ENCODE assay signal across 1 cellular context in the genomic region with DNA sequence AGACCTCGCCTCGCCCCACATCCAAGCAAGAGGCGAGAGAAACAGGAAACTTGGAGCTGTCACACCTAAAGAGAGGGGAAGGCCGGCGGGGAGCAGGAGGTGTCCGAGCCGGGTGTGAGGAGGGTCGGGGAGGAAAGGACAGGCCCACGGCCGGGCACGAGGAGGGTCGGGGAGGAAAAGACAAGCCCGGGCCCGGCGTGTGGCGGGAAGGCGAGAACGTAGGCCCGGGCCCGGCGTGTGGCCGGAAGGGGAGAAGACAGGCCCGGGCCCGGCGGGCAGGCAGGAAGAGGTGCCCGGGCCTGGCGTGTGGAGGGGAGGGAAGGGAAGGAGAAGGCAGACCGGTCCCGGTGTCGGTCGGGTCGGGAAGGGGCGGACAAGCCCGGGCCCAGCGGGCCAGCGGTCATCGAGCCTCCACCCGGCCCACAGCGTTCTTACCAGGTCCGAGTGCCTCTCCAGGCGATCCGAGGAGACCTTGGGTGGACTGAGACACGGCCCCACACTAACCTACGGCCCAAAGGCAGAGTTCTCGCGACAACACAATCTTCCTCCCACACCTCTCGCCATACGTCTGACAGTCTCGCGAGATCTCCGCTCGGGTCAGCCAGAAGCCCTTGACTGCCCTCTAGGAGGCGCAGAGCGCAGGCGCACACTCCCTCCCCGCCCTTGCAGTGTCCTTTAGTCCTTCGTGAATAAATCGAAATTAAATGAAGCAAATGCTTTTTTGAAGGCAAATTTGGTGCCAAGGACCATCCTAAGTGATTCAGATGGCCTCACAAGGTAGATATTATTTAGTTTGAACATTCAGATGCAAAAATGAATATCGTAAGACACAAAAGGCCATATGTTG.
TF ChIP-seq lines count a peak whose summit lies in the region.

A gene (minus strand): TSS at position 533 of the 847 bp plus-strand sequence. CDS start 13,943 bp downstream, outside the sequence.

TF ChIP-seq in HepG2, 621 proteins besides CTCF, POLR2A, EP300 and RAD21 (continued from another document and continues in another):
- TF ChIP-seq, protein P1, sequence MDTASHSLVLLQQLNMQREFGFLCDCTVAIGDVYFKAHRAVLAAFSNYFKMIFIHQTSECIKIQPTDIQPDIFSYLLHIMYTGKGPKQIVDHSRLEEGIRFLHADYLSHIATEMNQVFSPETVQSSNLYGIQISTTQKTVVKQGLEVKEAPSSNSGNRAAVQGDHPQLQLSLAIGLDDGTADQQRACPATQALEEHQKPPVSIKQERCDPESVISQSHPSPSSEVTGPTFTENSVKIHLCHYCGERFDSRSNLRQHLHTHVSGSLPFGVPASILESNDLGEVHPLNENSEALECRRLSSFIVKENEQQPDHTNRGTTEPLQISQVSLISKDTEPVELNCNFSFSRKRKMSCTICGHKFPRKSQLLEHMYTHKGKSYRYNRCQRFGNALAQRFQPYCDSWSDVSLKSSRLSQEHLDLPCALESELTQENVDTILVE (CRISPR knock-in tag; IDR thresholded peaks at IDR 0.05) = no peak; the same call in 1 of the 2 replicates
- peak; percentile 87 for TF ChIP-seq KMT2A (CRISPR knock-in tag; IDR thresholded peaks at IDR 0.05)
- peak; percentile 43; the same call in 1 of the 2 replicates for TF ChIP-seq NR2C2 (CRISPR knock-in tag; IDR thresholded peaks at IDR 0.05; ENCODE audit: borderline replicate concordance)
- no peak for TF ChIP-seq NFKBIZ (CRISPR knock-in tag; IDR thresholded peaks at IDR 0.05)
- peak; percentile 46 for TF ChIP-seq U2AF1 (optimal IDR thresholded peaks at IDR 0.05; ENCODE audit: low read depth, low read length)
- no peak for TF ChIP-seq SMAD9 (CRISPR knock-in tag; IDR thresholded peaks at IDR 0.05)
- TF ChIP-seq ZNF773 (CRISPR knock-in tag; IDR thresholded peaks at IDR 0.05; ENCODE audit: borderline replicate concordance) = peak; percentile 91; the same call in 1 of the 2 replicates
- peak; percentile 81 for TF ChIP-seq ZSCAN25 (CRISPR knock-in tag; IDR thresholded peaks at IDR 0.05)
- no peak for TF ChIP-seq ZSCAN29 (CRISPR knock-in tag; conservative IDR thresholded peaks at IDR 0.05)
- TF ChIP-seq ZZZ3 (CRISPR knock-in tag; IDR thresholded peaks at IDR 0.05; ENCODE audit: borderline replicate concordance) = peak; percentile 5; the same call in 1 of the 2 replicates
- no peak for TF ChIP-seq ZNF557 (CRISPR knock-in tag; IDR thresholded peaks at IDR 0.05)
- TF ChIP-seq ZNF569 (CRISPR knock-in tag; IDR thresholded peaks at IDR 0.05; ENCODE audit: borderline replicate concordance) = 0 out of 2 replicates have a peak, but pooled peaks have one; percentile 37
- TF ChIP-seq ZNF20 (CRISPR knock-in tag; IDR thresholded peaks at IDR 0.05) = no peak
- 0 out of 2 replicates have a peak, but pooled peaks have one; percentile 14 for TF ChIP-seq IRF2 (CRISPR knock-in tag; IDR thresholded peaks at IDR 0.05)
- TF ChIP-seq SIX1 (CRISPR knock-in tag; IDR thresholded peaks at IDR 0.05; ENCODE audit: borderline replicate concordance) = no peak
- no peak; the same call in none of the 2 replicates for TF ChIP-seq RXRA (CRISPR knock-in tag; IDR thresholded peaks at IDR 0.05)
- no peak for TF ChIP-seq BCL6 (CRISPR knock-in tag; IDR thresholded peaks at IDR 0.05)
- TF ChIP-seq, protein P2, sequence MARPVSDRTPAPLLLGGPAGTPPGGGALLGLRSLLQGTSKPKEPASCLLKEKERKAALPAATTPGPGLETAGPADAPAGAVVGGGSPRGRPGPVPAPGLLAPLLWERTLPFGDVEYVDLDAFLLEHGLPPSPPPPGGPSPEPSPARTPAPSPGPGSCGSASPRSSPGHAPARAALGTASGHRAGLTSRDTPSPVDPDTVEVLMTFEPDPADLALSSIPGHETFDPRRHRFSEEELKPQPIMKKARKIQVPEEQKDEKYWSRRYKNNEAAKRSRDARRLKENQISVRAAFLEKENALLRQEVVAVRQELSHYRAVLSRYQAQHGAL (CRISPR knock-in tag; IDR thresholded peaks at IDR 0.05; ENCODE audit: not compliant biosample characterization) = no peak
- peak; percentile 64; the same call in 1 of the 2 replicates for TF ChIP-seq HES4 (CRISPR knock-in tag; IDR thresholded peaks at IDR 0.05; ENCODE audit: borderline replicate concordance)
- peak; percentile 75; the same call in 1 of the 2 replicates for TF ChIP-seq ZNF124 (CRISPR knock-in tag; IDR thresholded peaks at IDR 0.05)
- no peak for TF ChIP-seq FOXO1 (CRISPR knock-in tag; IDR thresholded peaks at IDR 0.05)
- TF ChIP-seq PRMT3 (CRISPR knock-in tag; IDR thresholded peaks at IDR 0.05; ENCODE audit: borderline replicate concordance, low read depth) = no peak
- TF ChIP-seq, protein P3, sequence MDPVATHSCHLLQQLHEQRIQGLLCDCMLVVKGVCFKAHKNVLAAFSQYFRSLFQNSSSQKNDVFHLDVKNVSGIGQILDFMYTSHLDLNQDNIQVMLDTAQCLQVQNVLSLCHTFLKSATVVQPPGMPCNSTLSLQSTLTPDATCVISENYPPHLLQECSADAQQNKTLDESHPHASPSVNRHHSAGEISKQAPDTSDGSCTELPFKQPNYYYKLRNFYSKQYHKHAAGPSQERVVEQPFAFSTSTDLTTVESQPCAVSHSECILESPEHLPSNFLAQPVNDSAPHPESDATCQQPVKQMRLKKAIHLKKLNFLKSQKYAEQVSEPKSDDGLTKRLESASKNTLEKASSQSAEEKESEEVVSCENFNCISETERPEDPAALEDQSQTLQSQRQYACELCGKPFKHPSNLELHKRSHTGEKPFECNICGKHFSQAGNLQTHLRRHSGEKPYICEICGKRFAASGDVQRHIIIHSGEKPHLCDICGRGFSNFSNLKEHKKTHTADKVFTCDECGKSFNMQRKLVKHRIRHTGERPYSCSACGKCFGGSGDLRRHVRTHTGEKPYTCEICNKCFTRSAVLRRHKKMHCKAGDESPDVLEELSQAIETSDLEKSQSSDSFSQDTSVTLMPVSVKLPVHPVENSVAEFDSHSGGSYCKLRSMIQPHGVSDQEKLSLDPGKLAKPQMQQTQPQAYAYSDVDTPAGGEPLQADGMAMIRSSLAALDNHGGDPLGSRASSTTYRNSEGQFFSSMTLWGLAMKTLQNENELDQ (CRISPR knock-in tag; IDR thresholded peaks at IDR 0.05; ENCODE audit: borderline replicate concordance) = no peak
- no peak for TF ChIP-seq REL (CRISPR knock-in tag; conservative IDR thresholded peaks at IDR 0.05)
- TF ChIP-seq SP5 (CRISPR knock-in tag; IDR thresholded peaks at IDR 0.05; ENCODE audit: borderline replicate concordance, low read depth) = no peak
- TF ChIP-seq, protein P4, sequence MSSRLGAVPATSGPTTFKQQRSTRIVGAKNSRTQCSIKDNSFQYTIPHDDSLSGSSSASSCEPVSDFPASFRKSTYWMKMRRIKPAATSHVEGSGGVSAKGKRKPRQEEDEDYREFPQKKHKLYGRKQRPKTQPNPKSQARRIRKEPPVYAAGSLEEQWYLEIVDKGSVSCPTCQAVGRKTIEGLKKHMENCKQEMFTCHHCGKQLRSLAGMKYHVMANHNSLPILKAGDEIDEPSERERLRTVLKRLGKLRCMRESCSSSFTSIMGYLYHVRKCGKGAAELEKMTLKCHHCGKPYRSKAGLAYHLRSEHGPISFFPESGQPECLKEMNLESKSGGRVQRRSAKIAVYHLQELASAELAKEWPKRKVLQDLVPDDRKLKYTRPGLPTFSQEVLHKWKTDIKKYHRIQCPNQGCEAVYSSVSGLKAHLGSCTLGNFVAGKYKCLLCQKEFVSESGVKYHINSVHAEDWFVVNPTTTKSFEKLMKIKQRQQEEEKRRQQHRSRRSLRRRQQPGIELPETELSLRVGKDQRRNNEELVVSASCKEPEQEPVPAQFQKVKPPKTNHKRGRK (CRISPR knock-in tag; IDR thresholded peaks at IDR 0.05) = no peak
- TF ChIP-seq MLLT10 (CRISPR knock-in tag; IDR thresholded peaks at IDR 0.05) = no peak
- TF ChIP-seq, protein P5, sequence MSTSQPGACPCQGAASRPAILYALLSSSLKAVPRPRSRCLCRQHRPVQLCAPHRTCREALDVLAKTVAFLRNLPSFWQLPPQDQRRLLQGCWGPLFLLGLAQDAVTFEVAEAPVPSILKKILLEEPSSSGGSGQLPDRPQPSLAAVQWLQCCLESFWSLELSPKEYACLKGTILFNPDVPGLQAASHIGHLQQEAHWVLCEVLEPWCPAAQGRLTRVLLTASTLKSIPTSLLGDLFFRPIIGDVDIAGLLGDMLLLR (CRISPR knock-in tag; IDR thresholded peaks at IDR 0.05) = peak; percentile 50; the same call in 1 of the 2 replicates
- 0 out of 2 replicates have a peak, but pooled peaks have one; percentile 10 for TF ChIP-seq PHF20 (CRISPR knock-in tag; IDR thresholded peaks at IDR 0.05)
- TF ChIP-seq, protein P6, sequence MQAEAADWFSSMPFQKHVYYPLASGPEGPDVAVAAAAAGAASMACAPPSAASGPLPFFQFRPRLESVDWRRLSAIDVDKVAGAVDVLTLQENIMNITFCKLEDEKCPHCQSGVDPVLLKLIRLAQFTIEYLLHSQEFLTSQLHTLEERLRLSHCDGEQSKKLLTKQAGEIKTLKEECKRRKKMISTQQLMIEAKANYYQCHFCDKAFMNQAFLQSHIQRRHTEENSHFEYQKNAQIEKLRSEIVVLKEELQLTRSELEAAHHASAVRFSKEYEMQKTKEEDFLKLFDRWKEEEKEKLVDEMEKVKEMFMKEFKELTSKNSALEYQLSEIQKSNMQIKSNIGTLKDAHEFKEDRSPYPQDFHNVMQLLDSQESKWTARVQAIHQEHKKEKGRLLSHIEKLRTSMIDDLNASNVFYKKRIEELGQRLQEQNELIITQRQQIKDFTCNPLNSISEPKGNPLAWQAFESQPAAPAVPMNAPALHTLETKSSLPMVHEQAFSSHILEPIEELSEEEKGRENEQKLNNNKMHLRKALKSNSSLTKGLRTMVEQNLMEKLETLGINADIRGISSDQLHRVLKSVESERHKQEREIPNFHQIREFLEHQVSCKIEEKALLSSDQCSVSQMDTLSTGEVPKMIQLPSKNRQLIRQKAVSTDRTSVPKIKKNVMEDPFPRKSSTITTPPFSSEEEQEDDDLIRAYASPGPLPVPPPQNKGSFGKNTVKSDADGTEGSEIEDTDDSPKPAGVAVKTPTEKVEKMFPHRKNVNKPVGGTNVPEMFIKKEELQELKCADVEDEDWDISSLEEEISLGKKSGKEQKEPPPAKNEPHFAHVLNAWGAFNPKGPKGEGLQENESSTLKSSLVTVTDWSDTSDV (CRISPR knock-in tag; IDR thresholded peaks at IDR 0.05) = no peak
- TF ChIP-seq AGO2 (optimal IDR thresholded peaks at IDR 0.05; ENCODE audit: low read depth, low read length) = peak; percentile 97
- no peak for TF ChIP-seq NFRKB (IDR thresholded peaks at IDR 0.05)
- no peak for TF ChIP-seq NCOA5 (CRISPR knock-in tag; IDR thresholded peaks at IDR 0.05)
- TF ChIP-seq SYNCRIP (IDR thresholded peaks at IDR 0.05; ENCODE audit: insufficient read depth, low read depth, low read length) = no peak
- TF ChIP-seq SNRNP70 (IDR thresholded peaks at IDR 0.05; ENCODE audit: low read depth, low read length) = no peak
- no peak for TF ChIP-seq TBP (CRISPR knock-in tag; IDR thresholded peaks at IDR 0.05)
- TF ChIP-seq, protein P7, sequence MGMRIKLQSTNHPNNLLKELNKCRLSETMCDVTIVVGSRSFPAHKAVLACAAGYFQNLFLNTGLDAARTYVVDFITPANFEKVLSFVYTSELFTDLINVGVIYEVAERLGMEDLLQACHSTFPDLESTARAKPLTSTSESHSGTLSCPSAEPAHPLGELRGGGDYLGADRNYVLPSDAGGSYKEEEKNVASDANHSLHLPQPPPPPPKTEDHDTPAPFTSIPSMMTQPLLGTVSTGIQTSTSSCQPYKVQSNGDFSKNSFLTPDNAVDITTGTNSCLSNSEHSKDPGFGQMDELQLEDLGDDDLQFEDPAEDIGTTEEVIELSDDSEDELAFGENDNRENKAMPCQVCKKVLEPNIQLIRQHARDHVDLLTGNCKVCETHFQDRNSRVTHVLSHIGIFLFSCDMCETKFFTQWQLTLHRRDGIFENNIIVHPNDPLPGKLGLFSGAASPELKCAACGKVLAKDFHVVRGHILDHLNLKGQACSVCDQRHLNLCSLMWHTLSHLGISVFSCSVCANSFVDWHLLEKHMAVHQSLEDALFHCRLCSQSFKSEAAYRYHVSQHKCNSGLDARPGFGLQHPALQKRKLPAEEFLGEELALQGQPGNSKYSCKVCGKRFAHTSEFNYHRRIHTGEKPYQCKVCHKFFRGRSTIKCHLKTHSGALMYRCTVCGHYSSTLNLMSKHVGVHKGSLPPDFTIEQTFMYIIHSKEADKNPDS (CRISPR knock-in tag; IDR thresholded peaks at IDR 0.05) = no peak
- peak; percentile 80 for TF ChIP-seq PCBP1 (IDR thresholded peaks at IDR 0.05; ENCODE audit: borderline replicate concordance, low read depth, low read length)
- peak; percentile 76 for TF ChIP-seq ZNF225 (CRISPR knock-in tag; IDR thresholded peaks at IDR 0.05)
- TF ChIP-seq ZNF317 (CRISPR knock-in tag; IDR thresholded peaks at IDR 0.05) = no peak
- TF ChIP-seq RFXAP (CRISPR knock-in tag; IDR thresholded peaks at IDR 0.05; ENCODE audit: borderline replicate concordance) = peak; percentile 32; the same call in 1 of the 2 replicates
- TF ChIP-seq ATRX (CRISPR knock-in tag; IDR thresholded peaks at IDR 0.05; ENCODE audit: borderline replicate concordance) = no peak
- TF ChIP-seq NR2F1 (CRISPR knock-in tag; IDR thresholded peaks at IDR 0.05) = no peak
- TF ChIP-seq, protein P8, sequence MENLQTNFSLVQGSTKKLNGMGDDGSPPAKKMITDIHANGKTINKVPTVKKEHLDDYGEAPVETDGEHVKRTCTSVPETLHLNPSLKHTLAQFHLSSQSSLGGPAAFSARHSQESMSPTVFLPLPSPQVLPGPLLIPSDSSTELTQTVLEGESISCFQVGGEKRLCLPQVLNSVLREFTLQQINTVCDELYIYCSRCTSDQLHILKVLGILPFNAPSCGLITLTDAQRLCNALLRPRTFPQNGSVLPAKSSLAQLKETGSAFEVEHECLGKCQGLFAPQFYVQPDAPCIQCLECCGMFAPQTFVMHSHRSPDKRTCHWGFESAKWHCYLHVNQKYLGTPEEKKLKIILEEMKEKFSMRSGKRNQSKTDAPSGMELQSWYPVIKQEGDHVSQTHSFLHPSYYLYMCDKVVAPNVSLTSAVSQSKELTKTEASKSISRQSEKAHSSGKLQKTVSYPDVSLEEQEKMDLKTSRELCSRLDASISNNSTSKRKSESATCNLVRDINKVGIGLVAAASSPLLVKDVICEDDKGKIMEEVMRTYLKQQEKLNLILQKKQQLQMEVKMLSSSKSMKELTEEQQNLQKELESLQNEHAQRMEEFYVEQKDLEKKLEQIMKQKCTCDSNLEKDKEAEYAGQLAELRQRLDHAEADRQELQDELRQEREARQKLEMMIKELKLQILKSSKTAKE (CRISPR knock-in tag; IDR thresholded peaks at IDR 0.05; ENCODE audit: borderline replicate concordance) = no peak
- TF ChIP-seq CHD2 (IDR thresholded peaks at IDR 0.05; ENCODE audit: low read depth, low read length) = peak; percentile 99
- TF ChIP-seq SMAD1 (CRISPR knock-in tag; IDR thresholded peaks at IDR 0.05; ENCODE audit: borderline replicate concordance, low read depth) = no peak
- TF ChIP-seq, protein P9, sequence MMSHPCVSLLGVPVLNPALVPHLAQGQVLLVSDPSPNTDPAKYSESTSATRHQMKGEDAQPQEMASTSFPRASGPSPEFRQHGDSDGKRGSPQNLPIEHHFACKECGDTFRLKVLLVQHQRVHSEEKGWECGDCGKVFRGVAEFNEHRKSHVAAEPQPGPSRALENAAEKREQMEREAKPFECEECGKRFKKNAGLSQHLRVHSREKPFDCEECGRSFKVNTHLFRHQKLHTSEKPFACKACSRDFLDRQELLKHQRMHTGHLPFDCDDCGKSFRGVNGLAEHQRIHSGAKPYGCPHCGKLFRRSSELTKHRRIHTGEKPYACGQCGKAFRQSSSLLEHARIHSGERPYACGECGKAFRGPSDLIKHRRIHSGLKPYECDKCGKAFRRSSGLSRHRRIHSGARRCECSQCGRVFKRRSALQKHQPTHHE (CRISPR knock-in tag; IDR thresholded peaks at IDR 0.05; ENCODE audit: borderline replicate concordance) = no peak; the same call in 1 of the 2 replicates
- TF ChIP-seq RCOR2 (CRISPR knock-in tag; IDR thresholded peaks at IDR 0.05) = no peak
- TF ChIP-seq NBN (conservative IDR thresholded peaks at IDR 0.05) = no peak
- TF ChIP-seq ZNF839 (CRISPR knock-in tag; IDR thresholded peaks at IDR 0.05; ENCODE audit: borderline replicate concordance) = no peak
- peak; percentile 94 for TF ChIP-seq ZFX (CRISPR knock-in tag; IDR thresholded peaks at IDR 0.05; ENCODE audit: low read depth)
